ENCODE assay signal across 1 cellular context in genomic region chr1:226549937-226550670, GRCh38.
TF ChIP-seq lines count a peak whose summit lies in the region.

No MANE protein-coding gene starts in this region.

TF ChIP-seq in K562, 482 proteins besides CTCF, POLR2A, EP300 and RAD21 (continued from another document):
- TF ChIP-seq PRDM10 (IDR thresholded peaks at IDR 0.05; ENCODE audit: partially characterized antibody) (peak; percentile 86), ATF7 (IDR thresholded peaks at IDR 0.05) (0 out of 2 replicates have a peak, but pooled peaks have one; percentile 37), CBFA2T3 (IDR thresholded peaks at IDR 0.05) (peak; percentile 81), ZNF449 (CRISPR knock-in tag; IDR thresholded peaks at IDR 0.05) (no peak), MNT (conservative IDR thresholded peaks at IDR 0.05) (no peak), TEAD1 (CRISPR knock-in tag; IDR thresholded peaks at IDR 0.05) (0 out of 4 replicates have a peak, but pooled peaks of 1 of the 2 experiments have one; percentile 60), CXXC5 (CRISPR knock-in tag; IDR thresholded peaks at IDR 0.05) (no peak), CBFA2T2 (conservative IDR thresholded peaks at IDR 0.05) (peak; percentile 69), ZEB2 (IDR thresholded peaks at IDR 0.05) (no peak), MTA2 (IDR thresholded peaks at IDR 0.05; ENCODE audit: low read depth) (0 out of 2 replicates have a peak, but pooled peaks have one; percentile 14), PRPF4 (IDR thresholded peaks at IDR 0.05; ENCODE audit: insufficient read depth, low read depth, low read length, poor library complexity, severe bottlenecking) (no peak)
